1 cellular context compared by ENCODE assay signal in genomic region chr6:148776321-148776966, GRCh38.
TF ChIP-seq lines count a peak whose summit lies in the region.

No MANE protein-coding gene starts in this region.

TF ChIP-seq in H1, 55 proteins besides CTCF, POLR2A, EP300 and RAD21:
- TF ChIP-seq RNF2 (IDR thresholded peaks at IDR 0.05; ENCODE audit: borderline replicate concordance, low read depth, low read length, missing control alignments, poor library complexity, severe bottlenecking) (no peak), YY1 (IDR thresholded peaks at IDR 0.05; ENCODE audit: low read depth, low read length) (no peak), NRF1 (IDR thresholded peaks at IDR 0.05; ENCODE audit: low read depth, low read length) (no peak), RXRA (IDR thresholded peaks at IDR 0.05; ENCODE audit: insufficient read depth, low read depth, low read length) (no peak), TCF12 (IDR thresholded peaks at IDR 0.05; ENCODE audit: low read depth, low read length) (no peak), TBP (IDR thresholded peaks at IDR 0.05; ENCODE audit: low read depth, low read length) (no peak), NANOG (IDR thresholded peaks at IDR 0.05; ENCODE audit: insufficient read depth, low read depth, low read length, poor library complexity, severe bottlenecking) (no peak), POU5F1 (IDR thresholded peaks at IDR 0.05; ENCODE audit: low read depth, low read length) (no peak)
